ENCODE assay signal across 19 cellular contexts in the genomic region with DNA sequence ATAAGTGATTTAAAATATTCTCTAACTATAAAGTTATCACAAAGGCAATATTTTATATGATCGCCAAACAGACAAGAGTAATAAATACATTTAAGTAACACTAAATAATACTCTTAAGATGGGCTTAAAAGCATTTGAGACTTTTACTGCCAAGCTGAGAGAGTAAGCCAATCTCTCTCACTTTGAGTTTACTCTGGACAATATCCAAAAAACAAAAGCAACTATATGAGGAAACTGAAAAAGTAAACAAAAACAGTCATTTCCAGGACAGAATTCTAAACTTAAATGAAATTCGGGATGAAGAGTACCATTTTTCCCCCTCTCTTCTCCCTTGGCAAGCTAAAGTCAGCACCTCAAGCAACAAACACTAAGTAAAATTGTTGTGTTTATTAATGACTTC.
A peak's percentile ranks its signal among the peaks of the same experiment; 100 is the strongest.
DNase-seq lines count a peak whose midpoint lies in the region; TF ChIP-seq lines count a peak whose summit lies in the region.
"Had no signal": no experiment of that assay in that cellular context is flagged by ENCODE, and none has a peak within 500 bp of the region (broad histone marks: within the 10 kb centered on the region; RNA-seq: fewer than 3 reads in every experiment).

No MANE protein-coding gene starts in this region.

- H3F3A ChIP-seq in GM23248 (ENCODE audit: insufficient read depth), result 0 out of 2 replicates have a peak, but pooled peaks cover 10% of the 10 kb centered on the region

- 65 to 71% methylated on average over 2 of the region's 2 CpGs for WGBS in GM23248 (ENCODE audit: low coverage in 1 of 2, low lambda C conversion rate in 2 of 2, missing lambda C conversion rate in 2 of 2), 2 experiments

- 0 out of 2 replicates have a peak, but pooled peaks cover 7% of the 10 kb centered on the region for H3K79me2 ChIP-seq in GM23248 (ENCODE audit: insufficient read depth)

- H3K4me1 ChIP-seq in GM23248 (ENCODE audit: insufficient read depth), result peaks cover 24% of the 10 kb centered on the region

- H4K20me1 ChIP-seq in GM23248 (ENCODE audit: insufficient read depth), result no peaks in the 10 kb centered on the region

- CTCF ChIA-PET in RWPE1 (lab: Yijun Ruan, JAX), result interaction anchor here (1.3 kb wide), 1 partner anchor 20 kb away, joined by 3 read pairs; no protein-coding TSS in a partner anchor

- DNase-seq in GM23248 (peak; percentile 36), RWPE1 (ENCODE audit: low spot score) (peak; percentile 9), fibroblast of peridontal ligament (ENCODE audit: extremely low read depth) (peak; percentile 45), renal cortical epithelial cell (ENCODE audit: low read depth) (peak; percentile 5), activated gamma-delta T cell treated with Interleukin-2 at 50 U/mL for 16 hours (no peak)
- DNase-seq in activated CD4-positive, alpha-beta T cell treated with anti-CD3 and anti-CD28 coated beads for 1 hour, result no peak
- DNase-seq in stimulated activated CD8-positive, alpha-beta memory T cell treated with anti-CD3 and anti-CD28 coated beads, Interleukin-4, amount 100 ng/mL, for 48 hours, result no peak
- DNase-seq in activated effector memory CD4-positive, alpha-beta T cell treated with Interleukin-2 at 50 U/mL for 16 hours, result no peak
- DNase-seq: activated CD4-positive, alpha-beta T cell treated with anti-CD3 and anti-CD28 coated beads, Interleukin-2, amount 10 ng/mL, durations not matched to agents 7 days and 5 days; activated T-cell treated with anti-CD3 and anti-CD28 coated beads, Interleukin-2, amount 50 U/mL, for 72 hours; endodermal cell; GOT3; hypothalamus; left ventricle myocardium superior; NCI-H1436 treated with DMSO at 0.1 percent for 48 hours; NCI-H526; RPMI8226; T-helper 9 cell had no signal

- H3K4me3 ChIP-seq in GM23248, result no peak overlapping the region
- H3K4me3 ChIP-seq: skin epidermis had no signal

- POLR2A ChIA-PET in RWPE1 (lab: Yijun Ruan, JAX; ENCODE audit: low non-redundant PET), result no interaction called here

- no peak overlapping the region for H3K9ac ChIP-seq in GM23248

- in situ Hi-C loops in GM23248 (cut with MboI), result no loop called here

- no peak overlapping the region for H2AFZ ChIP-seq in GM23248

- H3K27me3 ChIP-seq in GM23248 (replicated peaks; ENCODE audit: insufficient read depth), result no peaks in the 10 kb centered on the region

- H3K4me2 ChIP-seq in GM23248 (ENCODE audit: unreplicated experiment), result peak overlapping the region; percentile 23

- H3K36me3 ChIP-seq in GM23248 (ENCODE audit: low read depth), result peaks cover 11% of the 10 kb centered on the region

- H3K9me2 ChIP-seq in GM23248 (ENCODE audit: insufficient read depth), result no peaks in the 10 kb centered on the region

- no peak for TF ChIP-seq CTCF in RWPE1 (conservative IDR thresholded peaks at IDR 0.05; ENCODE audit: low read depth)

- H3K27ac ChIP-seq in GM23248 (no peak overlapping the region), RWPE1 (no peak overlapping the region)

- H3K9me3 ChIP-seq in GM23248 (ENCODE audit: low read depth), result no peaks in the 10 kb centered on the region

Comparison
In these comparisons a context has a peak if more than half of its experiments do, and no peak if none do; other contexts are left out.
1. DNase-seq: peak in GM23248 (single experiment), RWPE1 (single experiment), fibroblast of peridontal ligament (single experiment) and renal cortical epithelial cell (single experiment); none in activated CD4-positive, alpha-beta T cell treated with anti-CD3 and anti-CD28 coated beads for 1 hour (single experiment), stimulated activated CD8-positive, alpha-beta memory T cell treated with anti-CD3 and anti-CD28 coated beads, Interleukin-4, amount 100 ng/mL, for 48 hours (single experiment), activated effector memory CD4-positive, alpha-beta T cell treated with Interleukin-2 at 50 U/mL for 16 hours (single experiment) and activated gamma-delta T cell treated with Interleukin-2 at 50 U/mL for 16 hours (single experiment).